Comparison of ENCODE assay signal across 1 cellular context in the genomic region with DNA sequence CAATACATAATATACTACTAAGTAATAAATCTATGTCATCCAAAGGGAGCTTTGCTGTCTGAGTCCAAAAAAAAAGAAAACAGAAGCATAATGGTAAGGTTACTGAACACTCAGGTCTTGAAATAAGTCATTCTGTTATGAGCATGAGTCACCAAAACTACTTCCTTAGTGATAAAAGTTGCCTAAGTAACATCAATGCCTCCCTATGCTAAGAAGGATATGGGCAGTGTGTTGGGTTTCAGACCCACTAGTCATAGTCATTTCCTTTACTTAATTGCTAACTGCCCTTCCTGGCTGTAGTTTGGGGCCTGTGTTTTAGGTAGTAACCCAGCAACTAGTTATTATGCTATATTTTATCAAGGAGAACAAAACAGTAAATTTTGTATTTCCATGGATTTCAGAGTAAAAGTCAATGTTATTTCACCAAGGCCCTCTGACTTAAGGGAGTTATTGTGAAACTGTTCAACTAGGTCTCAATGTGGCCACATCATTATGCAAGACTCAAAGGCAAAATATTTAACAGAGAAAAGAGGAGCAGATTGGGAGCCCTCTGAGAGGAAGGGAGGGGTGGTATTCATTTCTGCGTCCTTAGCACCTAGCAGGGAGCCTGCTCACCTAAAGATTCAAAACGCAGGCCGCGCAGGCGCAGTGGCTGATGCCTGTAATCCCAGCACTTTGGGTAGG.
TF ChIP-seq lines count a peak whose summit lies in the region.

No MANE protein-coding gene starts in this region.

TF ChIP-seq in K562, 482 proteins besides CTCF, POLR2A, EP300 and RAD21 (continued from another document and continues in another):
- TF ChIP-seq, protein P1, sequence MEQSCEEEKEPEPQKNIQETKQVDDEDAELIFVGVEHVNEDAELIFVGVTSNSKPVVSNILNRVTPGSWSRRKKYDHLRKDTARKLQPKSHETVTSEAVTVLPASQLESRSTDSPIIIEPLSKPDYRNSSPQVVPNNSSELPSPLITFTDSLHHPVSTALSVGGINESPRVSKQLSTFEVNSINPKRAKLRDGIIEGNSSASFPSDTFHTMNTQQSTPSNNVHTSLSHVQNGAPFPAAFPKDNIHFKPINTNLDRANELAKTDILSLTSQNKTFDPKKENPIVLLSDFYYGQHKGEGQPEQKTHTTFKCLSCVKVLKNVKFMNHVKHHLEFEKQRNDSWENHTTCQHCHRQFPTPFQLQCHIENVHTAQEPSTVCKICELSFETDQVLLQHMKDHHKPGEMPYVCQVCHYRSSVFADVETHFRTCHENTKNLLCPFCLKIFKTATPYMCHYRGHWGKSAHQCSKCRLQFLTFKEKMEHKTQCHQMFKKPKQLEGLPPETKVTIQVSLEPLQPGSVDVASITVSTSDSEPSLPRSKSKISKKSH (CRISPR knock-in tag; IDR thresholded peaks at IDR 0.05) = no peak
- TF ChIP-seq CBFA2T3 (IDR thresholded peaks at IDR 0.05) (peak; percentile 64), SREBF1 (IDR thresholded peaks at IDR 0.05; ENCODE audit: borderline replicate concordance, low read depth, low read length) (no peak), PTTG1 (tag; IDR thresholded peaks at IDR 0.05; ENCODE audit: low read depth) (peak; percentile 10; the same call in 1 of the 2 replicates), MYNN (IDR thresholded peaks at IDR 0.05) (peak; percentile 98), MYNN (CRISPR knock-in tag; IDR thresholded peaks at IDR 0.05) (peak; percentile 60; the same call in 1 of the 2 replicates), NR2C1 (IDR thresholded peaks at IDR 0.05) (no peak), NR2C1 (tag; IDR thresholded peaks at IDR 0.05) (0 out of 2 replicates have a peak, but pooled peaks have one; percentile 22), ZNF124 (CRISPR knock-in tag; IDR thresholded peaks at IDR 0.05) (no peak), FOS (IDR thresholded peaks at IDR 0.05; ENCODE audit: extremely low read depth, insufficient read length) (peak; percentile 34), SRSF9 (IDR thresholded peaks at IDR 0.05; ENCODE audit: borderline replicate concordance, low read depth, low read length) (no peak), ZNF76 (CRISPR knock-in tag; IDR thresholded peaks at IDR 0.05; ENCODE audit: borderline replicate concordance) (0 out of 2 replicates have a peak, but pooled peaks have one; percentile 67), CEBPG (CRISPR knock-in tag; IDR thresholded peaks at IDR 0.05) (0 out of 2 replicates have a peak, but pooled peaks have one; percentile 22), CEBPG (tag; conservative IDR thresholded peaks at IDR 0.05 in 1 of 2, IDR thresholded peaks at IDR 0.05 in 1 of 2) (peak; percentile 93), ZNF699 (CRISPR knock-in tag; IDR thresholded peaks at IDR 0.05; ENCODE audit: insufficient replicate concordance) (no peak), FOXJ2 (tag; IDR thresholded peaks at IDR 0.05) (peak; percentile 87), TEAD2 (tag; IDR thresholded peaks at IDR 0.05) (no peak), SMARCE1 (IDR thresholded peaks at IDR 0.05) (peak; percentile 88), CEBPB (tag; IDR thresholded peaks at IDR 0.05) (peak; percentile 98), ZFP36 (IDR thresholded peaks at IDR 0.05; ENCODE audit: low read depth, low read length, partially characterized antibody) (no peak), MCM2 (IDR thresholded peaks at IDR 0.05; ENCODE audit: low read depth) (no peak), ZNF695 (CRISPR knock-in tag; IDR thresholded peaks at IDR 0.05) (0 out of 2 replicates have a peak, but pooled peaks have one; percentile 55), EP400 (IDR thresholded peaks at IDR 0.05) (peak; percentile 48; the same call in 1 of the 2 replicates), TRIM24 (IDR thresholded peaks at IDR 0.05) (peak; percentile 60 to 76; a peak in 3 of 4 replicates), SPI1 (IDR thresholded peaks at IDR 0.05; ENCODE audit: borderline replicate concordance, low read depth, low read length) (peak; percentile 42; the same call in 1 of the 2 replicates), TSC22D4 (tag; IDR thresholded peaks at IDR 0.05) (no peak), NCOA6 (IDR thresholded peaks at IDR 0.05) (no peak), FOXM1 (IDR thresholded peaks at IDR 0.05; ENCODE audit: low read depth) (peak; percentile 32; the same call in 1 of the 2 replicates), FOXM1 (CRISPR knock-in tag; IDR thresholded peaks at IDR 0.05; ENCODE audit: low read depth) (no peak), GATA2 (CRISPR knock-in tag; IDR thresholded peaks at IDR 0.05) (no peak), ZBED1 (IDR thresholded peaks at IDR 0.05) (no peak), MECOM (CRISPR knock-in tag; IDR thresholded peaks at IDR 0.05) (0 out of 2 replicates have a peak, but pooled peaks have one; percentile 18), TRIM28 (IDR thresholded peaks at IDR 0.05) (no peak; the same call in 1 of the 2 replicates), HDAC8 (tag; IDR thresholded peaks at IDR 0.05) (0 out of 2 replicates have a peak, but pooled peaks have one; percentile 29), NEUROD1 (IDR thresholded peaks at IDR 0.05; ENCODE audit: borderline replicate concordance, low read depth, low read length, partially characterized antibody) (peak; percentile 77), NR2C2 (CRISPR knock-in tag; IDR thresholded peaks at IDR 0.05) (no peak), NR2C2 (tag; IDR thresholded peaks at IDR 0.05) (peak; percentile 70), TBP (optimal IDR thresholded peaks at IDR 0.05; ENCODE audit: low read depth, low read length) (peak; percentile 53), SREBF2 (CRISPR knock-in tag; IDR thresholded peaks at IDR 0.05) (no peak), RBFOX2 (IDR thresholded peaks at IDR 0.05; ENCODE audit: low read depth, low read length) (peak; percentile 50; the same call in 1 of the 2 replicates), NCOA1 (IDR thresholded peaks at IDR 0.05; ENCODE audit: low read depth) (peak; percentile 26; the same call in 1 of the 2 replicates), NBN (IDR thresholded peaks at IDR 0.05; ENCODE audit: low read depth) (no peak), BCOR (IDR thresholded peaks at IDR 0.05) (no peak), SAFB (IDR thresholded peaks at IDR 0.05; ENCODE audit: borderline replicate concordance, low read depth, low read length) (no peak), BACH1 (tag; IDR thresholded peaks at IDR 0.05) (peak; percentile 76), TAL1 (IDR thresholded peaks at IDR 0.05) (0 out of 2 replicates have a peak, but pooled peaks have one; percentile 4), GABPB2 (CRISPR knock-in tag; conservative IDR thresholded peaks at IDR 0.05) (no peak)
- TF ChIP-seq, protein P2, sequence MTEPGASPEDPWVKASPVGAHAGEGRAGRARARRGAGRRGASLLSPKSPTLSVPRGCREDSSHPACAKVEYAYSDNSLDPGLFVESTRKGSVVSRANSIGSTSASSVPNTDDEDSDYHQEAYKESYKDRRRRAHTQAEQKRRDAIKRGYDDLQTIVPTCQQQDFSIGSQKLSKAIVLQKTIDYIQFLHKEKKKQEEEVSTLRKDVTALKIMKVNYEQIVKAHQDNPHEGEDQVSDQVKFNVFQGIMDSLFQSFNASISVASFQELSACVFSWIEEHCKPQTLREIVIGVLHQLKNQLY (CRISPR knock-in tag; conservative IDR thresholded peaks at IDR 0.05) = no peak
- TF ChIP-seq, protein P3, sequence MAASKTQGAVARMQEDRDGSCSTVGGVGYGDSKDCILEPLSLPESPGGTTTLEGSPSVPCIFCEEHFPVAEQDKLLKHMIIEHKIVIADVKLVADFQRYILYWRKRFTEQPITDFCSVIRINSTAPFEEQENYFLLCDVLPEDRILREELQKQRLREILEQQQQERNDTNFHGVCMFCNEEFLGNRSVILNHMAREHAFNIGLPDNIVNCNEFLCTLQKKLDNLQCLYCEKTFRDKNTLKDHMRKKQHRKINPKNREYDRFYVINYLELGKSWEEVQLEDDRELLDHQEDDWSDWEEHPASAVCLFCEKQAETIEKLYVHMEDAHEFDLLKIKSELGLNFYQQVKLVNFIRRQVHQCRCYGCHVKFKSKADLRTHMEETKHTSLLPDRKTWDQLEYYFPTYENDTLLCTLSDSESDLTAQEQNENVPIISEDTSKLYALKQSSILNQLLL (CRISPR knock-in tag; IDR thresholded peaks at IDR 0.05; ENCODE audit: borderline replicate concordance) = no peak
- TF ChIP-seq, protein P4, sequence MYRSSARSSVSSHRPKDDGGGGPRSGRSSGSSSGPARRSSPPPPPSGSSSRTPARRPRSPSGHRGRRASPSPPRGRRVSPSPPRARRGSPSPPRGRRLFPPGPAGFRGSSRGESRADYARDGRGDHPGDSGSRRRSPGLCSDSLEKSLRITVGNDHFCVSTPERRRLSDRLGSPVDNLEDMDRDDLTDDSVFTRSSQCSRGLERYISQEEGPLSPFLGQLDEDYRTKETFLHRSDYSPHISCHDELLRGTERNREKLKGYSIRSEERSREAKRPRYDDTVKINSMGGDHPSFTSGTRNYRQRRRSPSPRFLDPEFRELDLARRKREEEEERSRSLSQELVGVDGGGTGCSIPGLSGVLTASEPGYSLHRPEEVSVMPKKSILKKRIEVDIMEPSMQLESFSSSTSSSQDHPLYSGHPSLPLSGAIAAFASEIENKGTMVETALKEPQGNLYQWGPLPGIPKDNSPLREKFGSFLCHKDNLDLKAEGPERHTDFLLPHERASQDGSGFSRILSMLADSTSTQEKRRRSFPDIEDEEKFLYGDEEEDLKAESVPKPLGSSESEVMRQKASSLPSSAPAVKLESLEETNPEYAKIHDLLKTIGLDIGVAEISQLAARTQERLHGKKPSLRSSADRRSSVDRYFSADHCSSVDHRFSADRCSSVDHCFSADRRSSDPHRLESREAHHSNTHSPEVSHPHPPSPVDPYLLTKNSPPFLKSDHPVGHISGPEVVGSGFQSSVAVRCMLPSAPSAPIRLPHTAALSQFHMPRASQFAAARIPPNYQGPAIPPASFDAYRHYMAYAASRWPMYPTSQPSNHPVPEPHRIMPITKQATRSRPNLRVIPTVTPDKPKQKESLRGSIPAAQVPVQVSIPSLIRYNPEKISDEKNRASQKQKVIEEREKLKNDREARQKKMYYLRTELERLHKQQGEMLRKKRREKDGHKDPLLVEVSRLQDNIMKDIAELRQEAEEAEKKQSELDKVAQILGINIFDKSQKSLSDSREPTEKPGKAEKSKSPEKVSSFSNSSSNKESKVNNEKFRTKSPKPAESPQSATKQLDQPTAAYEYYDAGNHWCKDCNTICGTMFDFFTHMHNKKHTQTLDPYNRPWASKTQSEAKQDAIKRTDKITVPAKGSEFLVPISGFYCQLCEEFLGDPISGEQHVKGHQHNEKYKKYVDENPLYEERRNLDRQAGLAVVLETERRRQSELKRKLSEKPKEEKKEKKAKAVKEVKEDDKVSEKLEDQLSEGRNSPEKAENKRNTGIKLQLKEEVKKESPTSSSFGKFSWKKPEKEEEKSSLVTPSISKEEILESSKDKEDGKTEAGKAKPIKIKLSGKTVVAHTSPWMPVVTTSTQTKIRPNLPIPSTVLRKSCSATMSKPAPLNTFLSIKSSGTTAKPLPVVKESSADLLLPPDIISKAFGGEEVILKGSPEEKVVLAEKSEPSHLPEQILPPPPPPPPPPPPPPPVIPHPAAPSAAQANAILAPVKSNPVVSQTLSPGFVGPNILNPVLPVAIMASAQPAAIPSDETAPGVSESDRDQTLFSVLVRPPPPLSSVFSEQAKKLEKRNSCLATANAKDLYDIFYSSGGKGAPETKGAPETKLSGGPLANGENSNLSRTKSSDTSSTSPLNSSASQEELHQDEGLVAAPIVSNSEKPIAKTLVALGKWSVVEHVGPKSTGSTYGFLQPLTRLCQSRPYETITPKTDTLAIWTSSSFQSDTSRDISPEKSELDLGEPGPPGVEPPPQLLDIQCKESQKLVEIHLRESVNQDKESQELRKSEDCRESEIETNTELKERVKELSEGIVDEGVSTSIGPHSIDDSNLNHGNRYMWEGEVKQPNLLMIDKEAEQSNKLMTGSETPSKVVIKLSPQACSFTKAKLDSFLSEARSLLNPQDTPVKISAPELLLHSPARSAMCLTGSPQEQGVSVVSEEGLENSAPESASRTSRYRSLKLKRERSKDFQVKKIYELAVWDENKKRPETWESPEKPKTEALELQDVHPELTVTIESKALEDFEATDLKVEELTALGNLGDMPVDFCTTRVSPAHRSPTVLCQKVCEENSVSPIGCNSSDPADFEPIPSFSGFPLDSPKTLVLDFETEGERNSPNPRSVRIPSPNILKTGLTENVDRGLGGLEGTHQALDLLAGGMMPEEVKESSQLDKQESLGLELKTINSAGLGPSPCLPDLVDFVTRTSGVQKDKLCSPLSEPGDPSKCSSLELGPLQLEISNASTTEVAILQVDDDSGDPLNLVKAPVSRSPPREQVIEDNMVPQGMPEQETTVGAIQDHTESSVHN (IDR thresholded peaks at IDR 0.05; ENCODE audit: borderline replicate concordance in 1 of 2, low read depth in 1 of 2) = no peak; a peak in 1 of 4 replicates
- TF ChIP-seq, protein P5, sequence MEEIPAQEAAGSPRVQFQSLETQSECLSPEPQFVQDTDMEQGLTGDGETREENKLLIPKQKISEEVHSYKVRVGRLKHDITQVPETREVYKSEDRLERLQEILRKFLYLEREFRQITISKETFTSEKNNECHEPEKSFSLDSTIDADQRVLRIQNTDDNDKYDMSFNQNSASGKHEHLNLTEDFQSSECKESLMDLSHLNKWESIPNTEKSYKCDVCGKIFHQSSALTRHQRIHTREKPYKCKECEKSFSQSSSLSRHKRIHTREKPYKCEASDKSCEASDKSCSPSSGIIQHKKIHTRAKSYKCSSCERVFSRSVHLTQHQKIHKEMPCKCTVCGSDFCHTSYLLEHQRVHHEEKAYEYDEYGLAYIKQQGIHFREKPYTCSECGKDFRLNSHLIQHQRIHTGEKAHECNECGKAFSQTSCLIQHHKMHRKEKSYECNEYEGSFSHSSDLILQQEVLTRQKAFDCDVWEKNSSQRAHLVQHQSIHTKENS (CRISPR knock-in tag; IDR thresholded peaks at IDR 0.05) = no peak
- TF ChIP-seq, protein P6, sequence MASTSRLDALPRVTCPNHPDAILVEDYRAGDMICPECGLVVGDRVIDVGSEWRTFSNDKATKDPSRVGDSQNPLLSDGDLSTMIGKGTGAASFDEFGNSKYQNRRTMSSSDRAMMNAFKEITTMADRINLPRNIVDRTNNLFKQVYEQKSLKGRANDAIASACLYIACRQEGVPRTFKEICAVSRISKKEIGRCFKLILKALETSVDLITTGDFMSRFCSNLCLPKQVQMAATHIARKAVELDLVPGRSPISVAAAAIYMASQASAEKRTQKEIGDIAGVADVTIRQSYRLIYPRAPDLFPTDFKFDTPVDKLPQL (IDR thresholded peaks at IDR 0.05; ENCODE audit: extremely low read depth, insufficient read length) = no peak
- TF ChIP-seq, protein P7, sequence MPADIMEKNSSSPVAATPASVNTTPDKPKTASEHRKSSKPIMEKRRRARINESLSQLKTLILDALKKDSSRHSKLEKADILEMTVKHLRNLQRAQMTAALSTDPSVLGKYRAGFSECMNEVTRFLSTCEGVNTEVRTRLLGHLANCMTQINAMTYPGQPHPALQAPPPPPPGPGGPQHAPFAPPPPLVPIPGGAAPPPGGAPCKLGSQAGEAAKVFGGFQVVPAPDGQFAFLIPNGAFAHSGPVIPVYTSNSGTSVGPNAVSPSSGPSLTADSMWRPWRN (IDR thresholded peaks at IDR 0.05; ENCODE audit: low read depth) = no peak
- TF ChIP-seq, protein P8, sequence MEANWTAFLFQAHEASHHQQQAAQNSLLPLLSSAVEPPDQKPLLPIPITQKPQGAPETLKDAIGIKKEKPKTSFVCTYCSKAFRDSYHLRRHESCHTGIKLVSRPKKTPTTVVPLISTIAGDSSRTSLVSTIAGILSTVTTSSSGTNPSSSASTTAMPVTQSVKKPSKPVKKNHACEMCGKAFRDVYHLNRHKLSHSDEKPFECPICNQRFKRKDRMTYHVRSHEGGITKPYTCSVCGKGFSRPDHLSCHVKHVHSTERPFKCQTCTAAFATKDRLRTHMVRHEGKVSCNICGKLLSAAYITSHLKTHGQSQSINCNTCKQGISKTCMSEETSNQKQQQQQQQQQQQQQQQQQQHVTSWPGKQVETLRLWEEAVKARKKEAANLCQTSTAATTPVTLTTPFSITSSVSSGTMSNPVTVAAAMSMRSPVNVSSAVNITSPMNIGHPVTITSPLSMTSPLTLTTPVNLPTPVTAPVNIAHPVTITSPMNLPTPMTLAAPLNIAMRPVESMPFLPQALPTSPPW (CRISPR knock-in tag; IDR thresholded peaks at IDR 0.05) = peak; percentile 19; the same call in 1 of the 2 replicates
